11 cellular contexts compared by ENCODE assay signal in genomic region chr6:162907876-162908481, GRCh38.
DNase-seq lines count a peak whose midpoint lies in the region; ATAC-seq, FAIRE-seq and TF ChIP-seq lines count a peak whose summit lies in the region.
"Had no signal": no experiment of that assay in that cellular context is flagged by ENCODE, and none has a peak within 500 bp of the region (broad histone marks: within the 10 kb centered on the region; RNA-seq: fewer than 3 reads in every experiment).

No MANE protein-coding gene starts in this region.

- H3K27ac ChIP-seq in left lung: no peak overlapping the region

- FAIRE-seq in HTR-8/SVneo (lab: Jason Lieb, UNC): no peak

- peak; percentile 13 for TF ChIP-seq CTCF in natural killer cell (IDR thresholded peaks at IDR 0.05)
- TF ChIP-seq CTCF in omental fat pad (IDR thresholded peaks at IDR 0.05): no peak
- TF ChIP-seq CTCF in left lung (IDR thresholded peaks at IDR 0.05): peak in 1 of 2 donors; percentile 17

- intact Hi-C loops in natural killer cell (cut with micrococcal nuclease): no loop called here
- intact Hi-C loops in left lung (cut with DNase I): no loop called here

- H3K27ac Mint-ChIP-seq in natural killer cell: no peak overlapping the region
- no peak overlapping the region for H3K27ac Mint-ChIP-seq in natural killer cell treated with Interleukin-12 subunit alpha and Interleukin-12 subunit beta and Interleukin-15 and Interleukin-18, amount 100 ng/mL, for 72 hours
- H3K27ac Mint-ChIP-seq: naive B cell; stimulated activated naive CD8-positive, alpha-beta T cell treated with anti-CD3 and anti-CD28 coated beads, Interleukin-15, Interleukin-2, amounts not matched to agents 100 ng/mL and 50 ng/mL, for 24 hours had no signal

- no peak overlapping the region for H3K4me3 ChIP-seq in NT2/D1 (ENCODE audit: insufficient read length, low read depth)
- H3K4me3 ChIP-seq in left lung: no peak overlapping the region

- DNase-seq in natural killer cell (no peak), NT2/D1 (ENCODE audit: low read depth, low spot score) (peak; percentile 15), fibroblast of gingiva (ENCODE audit: low read depth) (peak; percentile 24), omental fat pad (ENCODE audit: low spot score) (no peak), HTR-8/SVneo (ENCODE audit: insufficient read length, low spot score) (no peak), left lung (no peak)
- DNase-seq in natural killer cell treated with Interleukin-12 subunit alpha and Interleukin-12 subunit beta and Interleukin-15 and Interleukin-18, amount 100 ng/mL, for 72 hours (ENCODE audit: low spot score): no peak
- DNase-seq: activated T-cell treated with anti-CD3 and anti-CD28 coated beads, Interleukin-2, amount 50 U/mL, for 4 hours; naive B cell had no signal

- no peaks in the 10 kb centered on the region for H3K36me3 ChIP-seq in NT2/D1 (ENCODE audit: insufficient read depth, insufficient read length, low read length)
- H3K36me3 ChIP-seq in left lung: no peaks in the 10 kb centered on the region

- H3K4me1 Mint-ChIP-seq in natural killer cell: no peaks in the 10 kb centered on the region
- H3K4me1 Mint-ChIP-seq in natural killer cell treated with Interleukin-12 subunit alpha and Interleukin-12 subunit beta and Interleukin-15 and Interleukin-18, amount 100 ng/mL, for 72 hours (ENCODE audit: low read depth in 2 of 2): no peaks in the 10 kb centered on the region
- H3K4me1 Mint-ChIP-seq: naive B cell had no signal

- H3K36me3 Mint-ChIP-seq in natural killer cell: no peaks in the 10 kb centered on the region
- no peaks in the 10 kb centered on the region for H3K36me3 Mint-ChIP-seq in natural killer cell treated with Interleukin-12 subunit alpha and Interleukin-12 subunit beta and Interleukin-15 and Interleukin-18, amount 100 ng/mL, for 72 hours
- H3K36me3 Mint-ChIP-seq: naive B cell had no signal

- H3K4me1 ChIP-seq in NT2/D1 (ENCODE audit: insufficient read depth, insufficient read length) (no peaks in the 10 kb centered on the region), left lung (no peaks in the 10 kb centered on the region)

- no peak overlapping the region for H3K9ac ChIP-seq in NT2/D1 (ENCODE audit: insufficient read length, low read depth)

- ATAC-seq in natural killer cell: no peak
- ATAC-seq in natural killer cell treated with Interleukin-12 subunit alpha and Interleukin-12 subunit beta and Interleukin-15 and Interleukin-18, amount 100 ng/mL, for 72 hours: no peak
- no peak for ATAC-seq in HG02571 (IDR thresholded peaks at IDR 0.05; ENCODE audit: unreplicated experiment)
- no peak for ATAC-seq in omental fat pad (ENCODE audit: low FRiP score)
- ATAC-seq in left lung: no peak
- ATAC-seq: activated T-cell treated with anti-CD3 and anti-CD28 coated beads, Interleukin-2, amount 50 U/mL, for 4 hours had no signal

- H3K9me3 ChIP-seq in NT2/D1 (ENCODE audit: insufficient read depth, low read length) (no peaks in the 10 kb centered on the region), left lung (peaks cover 0 to 3% of the 10 kb centered on the region in 2 donors)

- H3K4me3 Mint-ChIP-seq in natural killer cell: no peak overlapping the region
- no peak overlapping the region for H3K4me3 Mint-ChIP-seq in natural killer cell treated with Interleukin-12 subunit alpha and Interleukin-12 subunit beta and Interleukin-15 and Interleukin-18, amount 100 ng/mL, for 72 hours
- H3K4me3 Mint-ChIP-seq: activated T-cell treated with anti-CD3 and anti-CD28 coated beads, Interleukin-2, amount 50 U/mL, for 4 hours; naive B cell; stimulated activated naive CD8-positive, alpha-beta T cell treated with anti-CD3 and anti-CD28 coated beads, Interleukin-15, Interleukin-2, amounts not matched to agents 100 ng/mL and 50 ng/mL, for 24 hours had no signal

- H3K27me3 Mint-ChIP-seq in natural killer cell (ENCODE audit: low read depth in 2 of 2): no peaks in the 10 kb centered on the region
- H3K27me3 Mint-ChIP-seq in natural killer cell treated with Interleukin-12 subunit alpha and Interleukin-12 subunit beta and Interleukin-15 and Interleukin-18, amount 100 ng/mL, for 72 hours: peaks cover 0 to 17% of the 10 kb centered on the region in 2 donors
- H3K27me3 Mint-ChIP-seq: naive B cell; stimulated activated naive CD8-positive, alpha-beta T cell treated with anti-CD3 and anti-CD28 coated beads, Interleukin-15, Interleukin-2, amounts not matched to agents 100 ng/mL and 50 ng/mL, for 24 hours had no signal

- no peaks in the 10 kb centered on the region for H3K27me3 ChIP-seq in NT2/D1 (ENCODE audit: insufficient read depth, insufficient read length)
- H3K27me3 ChIP-seq in left lung: no peaks in the 10 kb centered on the region

- H3K9me3 Mint-ChIP-seq in natural killer cell: no peaks in the 10 kb centered on the region
- peaks cover 3% of the 10 kb centered on the region for H3K9me3 Mint-ChIP-seq in natural killer cell treated with Interleukin-12 subunit alpha and Interleukin-12 subunit beta and Interleukin-15 and Interleukin-18, amount 100 ng/mL, for 72 hours
- H3K9me3 Mint-ChIP-seq: activated T-cell treated with anti-CD3 and anti-CD28 coated beads, Interleukin-2, amount 50 U/mL, for 4 hours had no signal

Comparison
In these comparisons a context has a peak if more than half of its experiments do, and no peak if none do; other contexts are left out.
1. DNase-seq: peak in NT2/D1 (single experiment) and fibroblast of gingiva (single experiment); none in natural killer cell (single experiment), natural killer cell treated with Interleukin-12 subunit alpha and Interleukin-12 subunit beta and Interleukin-15 and Interleukin-18, amount 100 ng/mL, for 72 hours (single experiment), omental fat pad (single experiment), HTR-8/SVneo (single experiment) and left lung (0 of 2).